Comparison of ENCODE assay signal across 8 cellular contexts in genomic region chr5:134227259-134227658, GRCh38. TPM values are rescaled to one million over a fixed set of nuclear protein-coding genes. Genes with fewer than 3 reads are reported as not detected.
DNase-seq lines count a peak whose midpoint lies in the region; ATAC-seq and TF ChIP-seq lines count a peak whose summit lies in the region.

No MANE protein-coding gene starts in this region.

- no peaks in the 10 kb centered on the region for H3K9me3 ChIP-seq in upper lobe of right lung

- TF ChIP-seq CTCF in upper lobe of right lung (IDR thresholded peaks at IDR 0.05): no peak

- no peaks in the 10 kb centered on the region for H3K36me3 ChIP-seq in upper lobe of right lung

- intact Hi-C loops in upper lobe of right lung (cut with DNase I): no loop called here

- H3K27ac ChIP-seq in upper lobe of right lung: peak overlapping the region; percentile 99

- peak overlapping the region; percentile 98 for H3K4me3 ChIP-seq in upper lobe of right lung

- peaks cover 22% of the 10 kb centered on the region for H3K4me1 ChIP-seq in upper lobe of right lung

- no peaks in the 10 kb centered on the region for H3K27me3 ChIP-seq in upper lobe of right lung

- no peak for ATAC-seq in upper lobe of right lung
- ATAC-seq in GM21786 (IDR thresholded peaks at IDR 0.05; ENCODE audit: unreplicated experiment): no peak

- peak; percentile 13 for DNase-seq in activated CD4-positive, alpha-beta T cell treated with anti-CD3 and anti-CD28 coated beads for 48 hours
- DNase-seq in activated CD4-positive, alpha-beta T cell treated with anti-CD3 and anti-CD28 coated beads for 1 hour: no peak
- DNase-seq in RKO (ENCODE audit: low spot score) (peak; percentile 32), ecto neural progenitor cell (ENCODE audit: low spot score) (peak; percentile 63), mucosa of gallbladder (ENCODE audit: low spot score) (peak; percentile 24), upper lobe of right lung (no peak)
- no peak for DNase-seq in stimulated activated CD4-positive, alpha-beta T cell treated with anti-CD3 and anti-CD28 coated beads, Interleukin-1b, Interleukin-23, amount 100 ng/mL, for 48 hours

RNA-seq across cellular contexts. Expression of gene PPP2CA, which starts 1.4 kb away (rescaled TPM):
- total RNA-seq in mucosa of gallbladder: 108 TPM
- 108 TPM for total RNA-seq in upper lobe of right lung

RNA-seq across cellular contexts. Expression of gene SKP1, which starts 50.5 kb away (rescaled TPM):
- total RNA-seq in mucosa of gallbladder (340 TPM), upper lobe of right lung (234 TPM)

Comparison
In these comparisons a context has a peak if more than half of its experiments do, and no peak if none do; other contexts are left out.
1. DNase-seq: peak in activated CD4-positive, alpha-beta T cell treated with anti-CD3 and anti-CD28 coated beads for 48 hours (single experiment), RKO (single experiment), ecto neural progenitor cell (single experiment) and mucosa of gallbladder (single experiment); none in activated CD4-positive, alpha-beta T cell treated with anti-CD3 and anti-CD28 coated beads for 1 hour (single experiment), upper lobe of right lung (single experiment) and stimulated activated CD4-positive, alpha-beta T cell treated with anti-CD3 and anti-CD28 coated beads, Interleukin-1b, Interleukin-23, amount 100 ng/mL, for 48 hours (single experiment).